ENCODE assay signal across 1 cellular context in genomic region chr2:157929871-157930667, GRCh38.
TF ChIP-seq lines count a peak whose summit lies in the region.

No MANE protein-coding gene starts in this region.

TF ChIP-seq in K562, 482 proteins besides CTCF, POLR2A, EP300 and RAD21 (continued from another document and continues in another):
- TF ChIP-seq, protein P1, sequence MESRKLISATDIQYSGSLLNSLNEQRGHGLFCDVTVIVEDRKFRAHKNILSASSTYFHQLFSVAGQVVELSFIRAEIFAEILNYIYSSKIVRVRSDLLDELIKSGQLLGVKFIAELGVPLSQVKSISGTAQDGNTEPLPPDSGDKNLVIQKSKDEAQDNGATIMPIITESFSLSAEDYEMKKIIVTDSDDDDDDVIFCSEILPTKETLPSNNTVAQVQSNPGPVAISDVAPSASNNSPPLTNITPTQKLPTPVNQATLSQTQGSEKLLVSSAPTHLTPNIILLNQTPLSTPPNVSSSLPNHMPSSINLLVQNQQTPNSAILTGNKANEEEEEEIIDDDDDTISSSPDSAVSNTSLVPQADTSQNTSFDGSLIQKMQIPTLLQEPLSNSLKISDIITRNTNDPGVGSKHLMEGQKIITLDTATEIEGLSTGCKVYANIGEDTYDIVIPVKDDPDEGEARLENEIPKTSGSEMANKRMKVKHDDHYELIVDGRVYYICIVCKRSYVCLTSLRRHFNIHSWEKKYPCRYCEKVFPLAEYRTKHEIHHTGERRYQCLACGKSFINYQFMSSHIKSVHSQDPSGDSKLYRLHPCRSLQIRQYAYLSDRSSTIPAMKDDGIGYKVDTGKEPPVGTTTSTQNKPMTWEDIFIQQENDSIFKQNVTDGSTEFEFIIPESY (CRISPR knock-in tag; IDR thresholded peaks at IDR 0.05): peak; percentile 31
- TF ChIP-seq, protein P2, sequence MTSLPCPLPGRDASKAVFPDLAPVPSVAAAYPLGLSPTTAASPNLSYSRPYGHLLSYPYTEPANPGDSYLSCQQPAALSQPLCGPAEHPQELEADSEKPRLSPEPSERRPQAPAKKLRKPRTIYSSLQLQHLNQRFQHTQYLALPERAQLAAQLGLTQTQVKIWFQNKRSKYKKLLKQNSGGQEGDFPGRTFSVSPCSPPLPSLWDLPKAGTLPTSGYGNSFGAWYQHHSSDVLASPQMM (CRISPR knock-in tag; IDR thresholded peaks at IDR 0.05): no peak
- TF ChIP-seq PHTF2 (CRISPR knock-in tag; IDR thresholded peaks at IDR 0.05) (no peak), ILF3 (IDR thresholded peaks at IDR 0.05; ENCODE audit: borderline replicate concordance) (peak; percentile 95), KDM2B (CRISPR knock-in tag; IDR thresholded peaks at IDR 0.05) (no peak), ZNF354B (CRISPR knock-in tag; IDR thresholded peaks at IDR 0.05) (peak; percentile 80; the same call in 1 of the 2 replicates), KDM1A (IDR thresholded peaks at IDR 0.05) (peak; percentile 99 to 100), NFXL1 (CRISPR knock-in tag; IDR thresholded peaks at IDR 0.05) (peak; percentile 81; the same call in 1 of the 2 replicates), ZSCAN29 (IDR thresholded peaks at IDR 0.05) (no peak), SREBF2 (CRISPR knock-in tag; IDR thresholded peaks at IDR 0.05) (no peak), RCOR1 (IDR thresholded peaks at IDR 0.05; ENCODE audit: borderline replicate concordance in 1 of 2, low read depth in 2 of 2, low read length in 2 of 2) (peak; percentile 98 to 99), ZNF57 (CRISPR knock-in tag; IDR thresholded peaks at IDR 0.05) (no peak), MIER1 (IDR thresholded peaks at IDR 0.05; ENCODE audit: low read depth) (0 out of 2 replicates have a peak, but pooled peaks have one; percentile 25), ZNF780A (CRISPR knock-in tag; IDR thresholded peaks at IDR 0.05) (no peak), ZNF133 (CRISPR knock-in tag; IDR thresholded peaks at IDR 0.05) (no peak), U2AF2 (optimal IDR thresholded peaks at IDR 0.05; ENCODE audit: low read depth, low read length) (no peak), ZNF263 (CRISPR knock-in tag; IDR thresholded peaks at IDR 0.05; ENCODE audit: borderline replicate concordance) (peak; percentile 55; the same call in 1 of the 2 replicates), ATF7 (IDR thresholded peaks at IDR 0.05) (peak; percentile 94), KAT8 (IDR thresholded peaks at IDR 0.05; ENCODE audit: low read depth) (no peak), ZNF589 (CRISPR knock-in tag; IDR thresholded peaks at IDR 0.05; ENCODE audit: low read depth) (peak; percentile 100), MEF2A (IDR thresholded peaks at IDR 0.05; ENCODE audit: control insufficient read depth, low read depth, low read length) (peak; percentile 79; the same call in 1 of the 2 replicates), EP400 (IDR thresholded peaks at IDR 0.05) (peak; percentile 86), ZHX1 (conservative IDR thresholded peaks at IDR 0.05; ENCODE audit: low read length) (no peak), TAF15 (IDR thresholded peaks at IDR 0.05; ENCODE audit: low read depth, low read length) (no peak), ELF1 (tag; IDR thresholded peaks at IDR 0.05) (no peak; the same call in 1 of the 2 replicates), SAP30 (IDR thresholded peaks at IDR 0.05; ENCODE audit: borderline replicate concordance, insufficient read depth, low read depth, low read length, poor library complexity, severe bottlenecking) (no peak), TARDBP (IDR thresholded peaks at IDR 0.05) (peak; percentile 98; the same call in 1 of the 2 replicates), ZNF232 (CRISPR knock-in tag; IDR thresholded peaks at IDR 0.05) (no peak), NR2F6 (CRISPR knock-in tag; IDR thresholded peaks at IDR 0.05) (peak; percentile 28; the same call in 1 of the 2 replicates), ZNF668 (CRISPR knock-in tag; IDR thresholded peaks at IDR 0.05) (peak; percentile 88), CHD4 (IDR thresholded peaks at IDR 0.05; ENCODE audit: insufficient read depth, insufficient replicate concordance, low read depth, low read length, poor library complexity, severe bottlenecking) (no peak), SRSF1 (IDR thresholded peaks at IDR 0.05; ENCODE audit: low read depth, low read length) (no peak), HMGN3 (IDR thresholded peaks at IDR 0.05; ENCODE audit: borderline replicate concordance, extremely low read depth, insufficient read length, low read depth, low read length) (peak; percentile 97), CEBPZ (IDR thresholded peaks at IDR 0.05; ENCODE audit: borderline replicate concordance, low read depth, low read length) (no peak), SAFB2 (IDR thresholded peaks at IDR 0.05; ENCODE audit: borderline replicate concordance, low read depth, low read length, severe bottlenecking) (no peak), YY1 (IDR thresholded peaks at IDR 0.05; ENCODE audit: borderline replicate concordance in 1 of 3, control insufficient read depth in 1 of 3, extremely low read depth in 1 of 3, insufficient read depth in 3 of 3, insufficient read length in 1 of 3, insufficient replicate concordance in 2 of 3, low read depth in 1 of 3, low read length in 2 of 3) (peak in 2 of 3 experiments; percentile 51 to 92), ZNF165 (CRISPR knock-in tag; IDR thresholded peaks at IDR 0.05; ENCODE audit: borderline replicate concordance) (peak; percentile 97), NFIC (IDR thresholded peaks at IDR 0.05) (peak; percentile 98), DEAF1 (CRISPR knock-in tag; IDR thresholded peaks at IDR 0.05) (peak; percentile 60), ATF2 (CRISPR knock-in tag; IDR thresholded peaks at IDR 0.05) (no peak), CC2D1A (IDR thresholded peaks at IDR 0.05) (peak; percentile 99), PYGO2 (tag; IDR thresholded peaks at IDR 0.05) (peak; percentile 98), PHB (CRISPR knock-in tag; IDR thresholded peaks at IDR 0.05) (no peak), ADNP (tag; IDR thresholded peaks at IDR 0.05) (peak; percentile 95), SOX6 (IDR thresholded peaks at IDR 0.05) (peak; percentile 99), RFX7 (CRISPR knock-in tag; IDR thresholded peaks at IDR 0.05) (peak; percentile 77; the same call in 1 of the 2 replicates)
- TF ChIP-seq, protein P3, sequence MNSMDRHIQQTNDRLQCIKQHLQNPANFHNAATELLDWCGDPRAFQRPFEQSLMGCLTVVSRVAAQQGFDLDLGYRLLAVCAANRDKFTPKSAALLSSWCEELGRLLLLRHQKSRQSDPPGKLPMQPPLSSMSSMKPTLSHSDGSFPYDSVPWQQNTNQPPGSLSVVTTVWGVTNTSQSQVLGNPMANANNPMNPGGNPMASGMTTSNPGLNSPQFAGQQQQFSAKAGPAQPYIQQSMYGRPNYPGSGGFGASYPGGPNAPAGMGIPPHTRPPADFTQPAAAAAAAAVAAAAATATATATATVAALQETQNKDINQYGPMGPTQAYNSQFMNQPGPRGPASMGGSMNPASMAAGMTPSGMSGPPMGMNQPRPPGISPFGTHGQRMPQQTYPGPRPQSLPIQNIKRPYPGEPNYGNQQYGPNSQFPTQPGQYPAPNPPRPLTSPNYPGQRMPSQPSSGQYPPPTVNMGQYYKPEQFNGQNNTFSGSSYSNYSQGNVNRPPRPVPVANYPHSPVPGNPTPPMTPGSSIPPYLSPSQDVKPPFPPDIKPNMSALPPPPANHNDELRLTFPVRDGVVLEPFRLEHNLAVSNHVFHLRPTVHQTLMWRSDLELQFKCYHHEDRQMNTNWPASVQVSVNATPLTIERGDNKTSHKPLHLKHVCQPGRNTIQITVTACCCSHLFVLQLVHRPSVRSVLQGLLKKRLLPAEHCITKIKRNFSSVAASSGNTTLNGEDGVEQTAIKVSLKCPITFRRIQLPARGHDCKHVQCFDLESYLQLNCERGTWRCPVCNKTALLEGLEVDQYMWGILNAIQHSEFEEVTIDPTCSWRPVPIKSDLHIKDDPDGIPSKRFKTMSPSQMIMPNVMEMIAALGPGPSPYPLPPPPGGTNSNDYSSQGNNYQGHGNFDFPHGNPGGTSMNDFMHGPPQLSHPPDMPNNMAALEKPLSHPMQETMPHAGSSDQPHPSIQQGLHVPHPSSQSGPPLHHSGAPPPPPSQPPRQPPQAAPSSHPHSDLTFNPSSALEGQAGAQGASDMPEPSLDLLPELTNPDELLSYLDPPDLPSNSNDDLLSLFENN (IDR thresholded peaks at IDR 0.05; ENCODE audit: low read depth in 2 of 2, low read length in 2 of 2): peak in 1 of 2 experiments; percentile 100; a peak in 2 of 4 replicates
- TF ChIP-seq, protein P4, sequence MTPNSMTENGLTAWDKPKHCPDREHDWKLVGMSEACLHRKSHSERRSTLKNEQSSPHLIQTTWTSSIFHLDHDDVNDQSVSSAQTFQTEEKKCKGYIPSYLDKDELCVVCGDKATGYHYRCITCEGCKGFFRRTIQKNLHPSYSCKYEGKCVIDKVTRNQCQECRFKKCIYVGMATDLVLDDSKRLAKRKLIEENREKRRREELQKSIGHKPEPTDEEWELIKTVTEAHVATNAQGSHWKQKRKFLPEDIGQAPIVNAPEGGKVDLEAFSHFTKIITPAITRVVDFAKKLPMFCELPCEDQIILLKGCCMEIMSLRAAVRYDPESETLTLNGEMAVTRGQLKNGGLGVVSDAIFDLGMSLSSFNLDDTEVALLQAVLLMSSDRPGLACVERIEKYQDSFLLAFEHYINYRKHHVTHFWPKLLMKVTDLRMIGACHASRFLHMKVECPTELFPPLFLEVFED (CRISPR knock-in tag; conservative IDR thresholded peaks at IDR 0.05): peak; percentile 96
- TF ChIP-seq, protein P5, sequence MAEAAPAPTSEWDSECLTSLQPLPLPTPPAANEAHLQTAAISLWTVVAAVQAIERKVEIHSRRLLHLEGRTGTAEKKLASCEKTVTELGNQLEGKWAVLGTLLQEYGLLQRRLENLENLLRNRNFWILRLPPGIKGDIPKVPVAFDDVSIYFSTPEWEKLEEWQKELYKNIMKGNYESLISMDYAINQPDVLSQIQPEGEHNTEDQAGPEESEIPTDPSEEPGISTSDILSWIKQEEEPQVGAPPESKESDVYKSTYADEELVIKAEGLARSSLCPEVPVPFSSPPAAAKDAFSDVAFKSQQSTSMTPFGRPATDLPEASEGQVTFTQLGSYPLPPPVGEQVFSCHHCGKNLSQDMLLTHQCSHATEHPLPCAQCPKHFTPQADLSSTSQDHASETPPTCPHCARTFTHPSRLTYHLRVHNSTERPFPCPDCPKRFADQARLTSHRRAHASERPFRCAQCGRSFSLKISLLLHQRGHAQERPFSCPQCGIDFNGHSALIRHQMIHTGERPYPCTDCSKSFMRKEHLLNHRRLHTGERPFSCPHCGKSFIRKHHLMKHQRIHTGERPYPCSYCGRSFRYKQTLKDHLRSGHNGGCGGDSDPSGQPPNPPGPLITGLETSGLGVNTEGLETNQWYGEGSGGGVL (CRISPR knock-in tag; IDR thresholded peaks at IDR 0.05): no peak
